34 cellular contexts compared by ENCODE assay signal in genomic region chr11:81579339-81579738, GRCh38.
"Had no signal": no experiment of that assay in that cellular context is flagged by ENCODE, and none has a peak within 500 bp of the region (broad histone marks: within the 10 kb centered on the region; RNA-seq: fewer than 3 reads in every experiment).

No MANE protein-coding gene starts in this region.

- H3K4me3 Mint-ChIP-seq: activated B cell treated with CpG ODN at 0.5 μM for 24 hours; activated CD8-positive, alpha-beta T cell treated with anti-CD3 and anti-CD28 coated beads for 36 hours; activated naive CD4-positive, alpha-beta T cell treated with anti-CD3 and anti-CD28 coated beads for 36 hours; activated naive CD4-positive, alpha-beta T cell treated with anti-CD3 and anti-CD28 coated beads, Interleukin-2, amount 50 U/mL, for 24 hours; activated naive CD8-positive, alpha-beta T cell treated with anti-CD3 and anti-CD28 coated beads for 36 hours; activated naive CD8-positive, alpha-beta T cell treated with anti-CD3 and anti-CD28 coated beads, Interleukin-2, amount 50 U/mL, for 24 hours; activated T-helper 1 cell treated with anti-CD3 and anti-CD28 coated beads, Interleukin-12 subunit alpha, Interleukin-12 subunit beta, Interleukin-2, Interleukin-4 antibody, amounts not matched to agents 30 ng/mL and 10 ng/mL and 1 ng/mL, durations not matched to agents 14 hours and 24 hours and 36 hours; brain; T-helper 17 cell; T-helper 2 cell treated with Interferon-gamma antibody and Interleukin-4, amounts not matched to agents 5 μg/mL and 100 μg/mL, for 36 hours had no signal

- H3K4me3 ChIP-seq: ascending aorta, breast epithelium, cardiac muscle cell, colonic mucosa, esophagus squamous epithelium had no signal

- H3K9me3 Mint-ChIP-seq: activated B cell treated with CpG ODN at 0.5 μM for 24 hours; activated CD8-positive, alpha-beta T cell treated with anti-CD3 and anti-CD28 coated beads for 36 hours; activated naive CD4-positive, alpha-beta T cell treated with anti-CD3 and anti-CD28 coated beads for 36 hours; activated naive CD4-positive, alpha-beta T cell treated with anti-CD3 and anti-CD28 coated beads, Interleukin-2, amount 50 U/mL, for 24 hours; activated naive CD8-positive, alpha-beta T cell treated with anti-CD3 and anti-CD28 coated beads for 36 hours; activated naive CD8-positive, alpha-beta T cell treated with anti-CD3 and anti-CD28 coated beads, Interleukin-2, amount 50 U/mL, for 24 hours; activated T-helper 1 cell treated with anti-CD3 and anti-CD28 coated beads, Interleukin-12 subunit alpha, Interleukin-12 subunit beta, Interleukin-2, Interleukin-4 antibody, amounts not matched to agents 30 ng/mL and 10 ng/mL and 1 ng/mL, durations not matched to agents 14 hours and 24 hours and 36 hours; activated T-helper 2 cell treated with anti-CD3 and anti-CD28 coated beads, Interferon-gamma antibody, Interleukin-2, Interleukin-4, amounts not matched to agents 10 μg/mL and 5 μg/mL and 100 μg/mL, durations not matched to agents 14 hours and 24 hours and 36 hours; T-helper 2 cell treated with Interferon-gamma antibody and Interleukin-4, amounts not matched to agents 5 μg/mL and 100 μg/mL, for 36 hours had no signal

- FAIRE-seq: endometrium, endothelial cell of umbilical vein had no signal

- H3K27ac ChIP-seq: ascending aorta, breast epithelium, cardiac muscle cell, colonic mucosa, epithelial cell of prostate, esophagus squamous epithelium, WERI-Rb-1 had no signal

- ATAC-seq: activated CD4-positive, CD25-positive, alpha-beta regulatory T cell treated with anti-CD3 and anti-CD28 coated beads, Interleukin-2, amount 50 U/mL, for 24 hours; activated CD8-positive, alpha-beta T cell treated with anti-CD3 and anti-CD28 coated beads for 36 hours; activated naive CD8-positive, alpha-beta T cell treated with anti-CD3 and anti-CD28 coated beads, Interleukin-2, amount 50 U/mL, for 24 hours; T-helper 17 cell had no signal

- DNase-seq: activated B cell treated with CpG ODN at 0.5 μM for 24 hours; activated CD4-positive, alpha-beta T cell treated with anti-CD3 and anti-CD28 coated beads for 48 hours; activated CD4-positive, alpha-beta T cell treated with anti-CD3 and anti-CD28 coated beads, Interleukin-2, amount 50 U/mL, for 1 hour; activated CD4-positive, alpha-beta T cell treated with anti-CD3 and anti-CD28 coated beads, Interleukin-2, amount 50 U/mL, for 48 hours; activated CD8-positive, alpha-beta memory T cell treated with anti-CD3 and anti-CD28 coated beads for 24 hours; activated CD8-positive, alpha-beta T cell treated with anti-CD3 and anti-CD28 coated beads for 36 hours; activated effector memory CD4-positive, alpha-beta T cell treated with anti-CD3 and anti-CD28 coated beads, Interleukin-2, amount 50 U/mL, for 16 hours; activated naive CD4-positive, alpha-beta T cell treated with anti-CD3 and anti-CD28 coated beads for 36 hours; activated naive CD8-positive, alpha-beta T cell treated with anti-CD3 and anti-CD28 coated beads for 36 hours; activated naive CD8-positive, alpha-beta T cell treated with anti-CD3 and anti-CD28 coated beads, Interleukin-2, amount 50 U/mL, for 24 hours; activated T-cell treated with anti-CD3 and anti-CD28 coated beads, Interleukin-2, amount 50 U/mL, for 1 hour; activated T-cell treated with anti-CD3 and anti-CD28 coated beads, Interleukin-2, amount 50 U/mL, for 48 hours; central memory CD4-positive, alpha-beta T cell; cerebellar nuclear complex; colonic mucosa; effector CD8-positive, alpha-beta T cell; esophagus squamous epithelium; head of caudate nucleus; T-helper 1 cell; T-helper 17 cell; T1000; WERI-Rb-1 had no signal

- H3K9me3 ChIP-seq: ascending aorta, breast epithelium, colonic mucosa, esophagus squamous epithelium had no signal

- H3K27me3 Mint-ChIP-seq: activated B cell treated with CpG ODN at 0.5 μM for 24 hours; activated CD8-positive, alpha-beta T cell treated with anti-CD3 and anti-CD28 coated beads for 36 hours; activated naive CD4-positive, alpha-beta T cell treated with anti-CD3 and anti-CD28 coated beads, Interleukin-2, amount 50 U/mL, for 24 hours; activated naive CD8-positive, alpha-beta T cell treated with anti-CD3 and anti-CD28 coated beads for 36 hours; activated naive CD8-positive, alpha-beta T cell treated with anti-CD3 and anti-CD28 coated beads, Interleukin-2, amount 50 U/mL, for 24 hours; brain; T-helper 17 cell had no signal

- H3K36me3 Mint-ChIP-seq: activated naive CD4-positive, alpha-beta T cell treated with anti-CD3 and anti-CD28 coated beads, Interleukin-2, amount 50 U/mL, for 24 hours; activated naive CD8-positive, alpha-beta T cell treated with anti-CD3 and anti-CD28 coated beads for 36 hours; brain had no signal

- H3K36me3 ChIP-seq: ascending aorta, breast epithelium, cardiac muscle cell, colonic mucosa, esophagus squamous epithelium, WERI-Rb-1 had no signal

- H3K4me1 ChIP-seq: ascending aorta, breast epithelium, colonic mucosa, esophagus squamous epithelium had no signal

- H3K4me1 Mint-ChIP-seq: activated B cell treated with CpG ODN at 0.5 μM for 24 hours; activated naive CD4-positive, alpha-beta T cell treated with anti-CD3 and anti-CD28 coated beads, Interleukin-2, amount 50 U/mL, for 24 hours; activated naive CD8-positive, alpha-beta T cell treated with anti-CD3 and anti-CD28 coated beads for 36 hours; activated naive CD8-positive, alpha-beta T cell treated with anti-CD3 and anti-CD28 coated beads, Interleukin-2, amount 50 U/mL, for 24 hours; T-helper 17 cell had no signal

- H3K27ac Mint-ChIP-seq: activated B cell treated with CpG ODN at 0.5 μM for 24 hours; activated CD8-positive, alpha-beta T cell treated with anti-CD3 and anti-CD28 coated beads for 36 hours; activated naive CD4-positive, alpha-beta T cell treated with anti-CD3 and anti-CD28 coated beads for 36 hours; activated naive CD4-positive, alpha-beta T cell treated with anti-CD3 and anti-CD28 coated beads, Interleukin-2, amount 50 U/mL, for 24 hours; activated naive CD8-positive, alpha-beta T cell treated with anti-CD3 and anti-CD28 coated beads for 36 hours; activated naive CD8-positive, alpha-beta T cell treated with anti-CD3 and anti-CD28 coated beads, Interleukin-2, amount 50 U/mL, for 24 hours; activated T-helper 1 cell treated with anti-CD3 and anti-CD28 coated beads, Interleukin-12 subunit alpha, Interleukin-12 subunit beta, Interleukin-2, Interleukin-4 antibody, amounts not matched to agents 30 ng/mL and 10 ng/mL and 1 ng/mL, durations not matched to agents 14 hours and 24 hours and 36 hours; activated T-helper 2 cell treated with anti-CD3 and anti-CD28 coated beads, Interferon-gamma antibody, Interleukin-2, Interleukin-4, amounts not matched to agents 10 μg/mL and 5 μg/mL and 100 μg/mL, durations not matched to agents 14 hours and 24 hours and 36 hours; brain; T-helper 17 cell; T-helper 2 cell treated with Interferon-gamma antibody and Interleukin-4, amounts not matched to agents 5 μg/mL and 100 μg/mL, for 36 hours had no signal

- H3K27me3 ChIP-seq: ascending aorta, breast epithelium, cardiac muscle cell, colonic mucosa, esophagus squamous epithelium had no signal
